In genomic region chr11:16941935-16942334, GRCh38 we compare ENCODE assay signal across 27 cellular contexts.
"Had no signal": no experiment of that assay in that cellular context is flagged by ENCODE, and none has a peak within 500 bp of the region (broad histone marks: within the 10 kb centered on the region; RNA-seq: fewer than 3 reads in every experiment).

No MANE protein-coding gene starts in this region.

- ATAC-seq: foreskin keratinocyte; gastroesophageal sphincter; natural killer cell; psoas muscle; sciatic nerve; stimulated activated effector memory CD8-positive, alpha-beta T cell treated with anti-CD3 and anti-CD28 coated beads, Interleukin-12 subunit alpha, Interleukin-12 subunit beta, amount 100 ng/mL, for 72 hours had no signal

- H3K4me1 ChIP-seq: foreskin keratinocyte, psoas muscle, vagina had no signal

- DNase-seq: dermis blood vessel endothelial cell; effector memory CD4-positive, alpha-beta T cell; foreskin keratinocyte; heart right ventricle; hippocampal formation; left colon; natural killer cell; occipital lobe; ovary; posterior cingulate gyrus; psoas muscle; stimulated activated CD4-positive, alpha-beta T cell treated with anti-CD3 and anti-CD28 coated beads, Interleukin-2, amount 100 ng/mL, for 24 hours; stimulated activated CD4-positive, alpha-beta T cell treated with anti-CD3 and anti-CD28 coated beads, Interleukin-4, amount 100 ng/mL, for 24 hours; stimulated activated naive CD4-positive, alpha-beta T cell treated with Interleukin-2 at 50 U/mL for 16 hours; stomach; thyroid gland; trophoblast cell had no signal

- H3K4me3 ChIP-seq: coronary artery, esophagus muscularis mucosa, gastroesophageal sphincter, heart right ventricle, lung, ovary, psoas muscle, smooth muscle cell, stomach, thyroid gland, vagina had no signal

- H3K4me2 ChIP-seq: smooth muscle cell had no signal

- FAIRE-seq: endothelial cell of umbilical vein, islet of Langerhans had no signal

- H3K27me3 ChIP-seq: esophagus muscularis mucosa, gastroesophageal sphincter, heart right ventricle, ovary, stomach, thyroid gland, vagina had no signal

- H3K36me3 ChIP-seq: esophagus muscularis mucosa, gastroesophageal sphincter, heart right ventricle, ovary, stomach, thyroid gland, vagina had no signal

- H3K27ac ChIP-seq: coronary artery, esophagus muscularis mucosa, foreskin keratinocyte, gastroesophageal sphincter, ovary, psoas muscle, stomach, thyroid gland, vagina had no signal

- H3K9me3 ChIP-seq: esophagus muscularis mucosa, gastroesophageal sphincter, heart right ventricle, ovary, psoas muscle, stomach, thyroid gland, vagina had no signal
